16 cellular contexts compared by ENCODE assay signal in genomic region chr3:38121451-38121831, GRCh38. TPM values are rescaled to one million over a fixed set of nuclear protein-coding genes. Genes with fewer than 3 reads are reported as not detected.
A peak's percentile ranks its signal among the peaks of the same experiment; 100 is the strongest.
DNase-seq lines count a peak whose midpoint lies in the region; ATAC-seq and TF ChIP-seq lines count a peak whose summit lies in the region.
"Had no signal": no experiment of that assay in that cellular context is flagged by ENCODE, and none has a peak within 500 bp of the region (broad histone marks: within the 10 kb centered on the region; RNA-seq: fewer than 3 reads in every experiment).

No MANE protein-coding gene starts in this region.

- no peak overlapping the region for H3K4me3 ChIP-seq in tibial artery
- H3K4me3 ChIP-seq in CD8-positive, alpha-beta T cell (ENCODE audit: low read depth, low read length): no peak overlapping the region
- H3K4me3 ChIP-seq: SJCRH30 had no signal

- intact Hi-C loops in Right ventricle myocardium inferior (cut with DNase I) (no loop called here), left cardiac atrium (cut with DNase I) (no loop called here), tibial artery (cut with DNase I; ENCODE audit: low total_unique reads) (loop anchor here (10.0 kb wide), 2 partner anchors 133 to 223 kb away; partner anchors contain the start of gene XYLB)
- intact Hi-C loops in CD8-positive, alpha-beta T cell (cut with DNase I, micrococcal nuclease): no loop called here

- no peak overlapping the region for H3K27ac Mint-ChIP-seq in CD8-positive, alpha-beta T cell

- TF ChIP-seq CTCF in tibial artery (IDR thresholded peaks at IDR 0.05): no peak
- no peak for TF ChIP-seq CTCF in CD8-positive, alpha-beta T cell (IDR thresholded peaks at IDR 0.05)

- POLR2A ChIA-PET in CD8-positive, alpha-beta T cell (lab: Charles Lee): no interaction called here

- no peaks in the 10 kb centered on the region for H3K27me3 Mint-ChIP-seq in CD8-positive, alpha-beta T cell (ENCODE audit: low read depth)

- H3K36me3 Mint-ChIP-seq in CD8-positive, alpha-beta T cell: peaks cover 68% of the 10 kb centered on the region

- H3K36me3 ChIP-seq in tibial artery: peaks cover 24 to 79% (median 61%) of the 10 kb centered on the region in 3 donors
- peaks cover 24% of the 10 kb centered on the region for H3K36me3 ChIP-seq in CD8-positive, alpha-beta T cell (ENCODE audit: insufficient read depth, low read length)
- H3K36me3 ChIP-seq: SJCRH30 had no signal

- H3K9me3 ChIP-seq in tibial artery: no peaks in the 10 kb centered on the region
- H3K9me3 ChIP-seq in CD8-positive, alpha-beta T cell (ENCODE audit: low read length): no peaks in the 10 kb centered on the region
- H3K9me3 ChIP-seq: SJCRH30 had no signal

- H3K4me1 Mint-ChIP-seq in CD8-positive, alpha-beta T cell (ENCODE audit: low read depth): peaks cover 8% of the 10 kb centered on the region

- no peaks in the 10 kb centered on the region for H3K27me3 ChIP-seq in tibial artery
- H3K27me3 ChIP-seq in CD8-positive, alpha-beta T cell (ENCODE audit: insufficient read depth, low read length): no peaks in the 10 kb centered on the region
- H3K27me3 ChIP-seq: SJCRH30 had no signal

- ATAC-seq in Right ventricle myocardium inferior (no peak), left cardiac atrium (no peak)
- ATAC-seq in CD8-positive, alpha-beta T cell: no peak
- ATAC-seq: HCT116 had no signal

- H3K27ac ChIP-seq in tibial artery: no peak overlapping the region
- no peak overlapping the region for H3K27ac ChIP-seq in CD8-positive, alpha-beta T cell (ENCODE audit: low read depth, low read length)
- H3K27ac ChIP-seq: SJCRH30 had no signal

- CTCF ChIA-PET in CD8-positive, alpha-beta T cell (lab: Charles Lee): no interaction called here

- H3K9me3 Mint-ChIP-seq in CD8-positive, alpha-beta T cell: no peaks in the 10 kb centered on the region

- DNase-seq in Right ventricle myocardium inferior (ENCODE audit: missing footprints): peak; percentile 61
- no peak for DNase-seq in left cardiac atrium
- DNase-seq in cerebellar cortex (ENCODE audit: low spot score): peak; percentile 40
- peak; percentile 82 for DNase-seq in mesenteric fat pad (ENCODE audit: low spot score)
- peak; percentile 17 to 63 for DNase-seq in tibial artery
- no peak for DNase-seq in CD8-positive, alpha-beta T cell
- DNase-seq in activated naive CD4-positive, alpha-beta T cell treated with Interleukin-2 at 50 U/mL for 16 hours: no peak
- DNase-seq: KG1; NCI-H1436; NCI-H2029; NCI-H2171; NCI-H446; NCI-H69; NK-92 treated with Interleukin-12 subunit alpha and Interleukin-12 subunit beta, amount 100 ng/mL, for 24 hours; SJCRH30 had no signal

- H3K4me3 Mint-ChIP-seq in CD8-positive, alpha-beta T cell: no peak overlapping the region

- peaks cover 0 to 6% (median 0%) of the 10 kb centered on the region in 4 donors for H3K4me1 ChIP-seq in tibial artery
- H3K4me1 ChIP-seq in CD8-positive, alpha-beta T cell (ENCODE audit: insufficient read depth, low read length): no peaks in the 10 kb centered on the region
- H3K4me1 ChIP-seq: SJCRH30 had no signal

RNA-seq across cellular contexts. Expression of gene ACAA1, which starts 15.5 kb away (rescaled TPM):
- total RNA-seq in Right ventricle myocardium inferior (116 TPM), left cardiac atrium (10 to 100 TPM; 73.8 to 80.8 TPM), mesenteric fat pad (67.6 TPM)
- total RNA-seq in CD8-positive, alpha-beta T cell: 10 to 100 TPM; 49.4 to 49.9 TPM

RNA-seq across cellular contexts. Expression of gene MYD88, which starts 17.0 kb away (rescaled TPM):
- 8.8 TPM for total RNA-seq in Right ventricle myocardium inferior
- 10 to 100 TPM; 10.8 to 19.0 TPM for total RNA-seq in left cardiac atrium
- 40.0 TPM for total RNA-seq in mesenteric fat pad
- 10 to 100 TPM; 32.2 to 32.7 TPM for total RNA-seq in CD8-positive, alpha-beta T cell

RNA-seq across cellular contexts. Expression of gene OXSR1, which starts 43.9 kb away (rescaled TPM):
- 24.6 TPM for total RNA-seq in Right ventricle myocardium inferior
- 10 to 100 TPM; 21.4 to 35.2 TPM for total RNA-seq in left cardiac atrium
- 51.8 TPM for total RNA-seq in mesenteric fat pad
- total RNA-seq in CD8-positive, alpha-beta T cell: 10 to 100 TPM; 45.4 to 45.6 TPM

Comparison
In these comparisons a context has a peak if more than half of its experiments do, and no peak if none do; other contexts are left out.
1. DNase-seq: peak in Right ventricle myocardium inferior (single experiment), cerebellar cortex (single experiment), mesenteric fat pad (single experiment) and tibial artery (2 of 2); none in left cardiac atrium (single experiment), CD8-positive, alpha-beta T cell (0 of 7) and activated naive CD4-positive, alpha-beta T cell treated with Interleukin-2 at 50 U/mL for 16 hours (single experiment).